ENCODE assay signal across 8 cellular contexts in the genomic region with DNA sequence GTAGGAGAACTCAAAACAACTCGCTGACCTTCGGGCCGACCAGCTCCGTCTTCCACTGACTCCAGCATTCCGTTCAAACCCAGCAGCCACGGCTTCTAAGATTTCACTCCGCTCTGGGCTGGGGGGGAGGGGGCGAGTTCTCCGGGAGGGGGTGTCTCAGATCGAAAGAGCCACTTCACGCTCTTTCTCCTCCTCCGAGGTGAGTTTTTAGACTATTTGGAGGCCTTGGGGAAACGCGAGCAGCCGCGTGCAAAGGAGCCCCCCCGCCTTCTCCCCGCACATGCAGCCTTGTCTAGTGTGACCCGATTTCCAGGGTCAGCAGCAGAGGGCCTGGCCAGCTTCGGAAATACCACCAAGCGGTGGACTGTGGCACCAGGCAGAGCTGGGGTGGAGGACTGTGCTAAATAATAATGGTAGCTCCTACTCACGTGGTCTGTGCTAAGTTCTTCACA.
A peak's percentile ranks its signal among the peaks of the same experiment; 100 is the strongest.
DNase-seq lines count a peak whose midpoint lies in the region; ATAC-seq and TF ChIP-seq lines count a peak whose summit lies in the region.

No MANE protein-coding gene starts in this region.

- no peaks in the 10 kb centered on the region for H3K36me3 Mint-ChIP-seq in CD4-positive, CD25-positive, alpha-beta regulatory T cell
- peaks cover 2% of the 10 kb centered on the region for H3K36me3 Mint-ChIP-seq in IgD-negative memory B cell

- H3K27ac Mint-ChIP-seq in CD4-positive, CD25-positive, alpha-beta regulatory T cell: peak overlapping the region; percentile 89 to 98 (median 96)
- H3K27ac Mint-ChIP-seq in IgD-negative memory B cell: peak overlapping the region; percentile 95 to 99 (median 99)

- H3K4me3 Mint-ChIP-seq in CD4-positive, CD25-positive, alpha-beta regulatory T cell: peak overlapping the region; percentile 88 to 96 (median 94)
- H3K4me3 Mint-ChIP-seq in IgD-negative memory B cell: peak overlapping the region; percentile 90 to 98 (median 97)

- peak overlapping the region; percentile 42 for H3K4me3 ChIP-seq in CD4-positive, CD25-positive, alpha-beta regulatory T cell (ENCODE audit: low read depth, low read length)
- H3K4me3 ChIP-seq in kidney epithelial cell (ENCODE audit: low read depth, low read length): peak overlapping the region; percentile 49

- ATAC-seq in CD4-positive, CD25-positive, alpha-beta regulatory T cell (ENCODE audit: low read depth in 2 of 2): no peak

- no peak for DNase-seq in CD4-positive, CD25-positive, alpha-beta regulatory T cell
- DNase-seq in kidney epithelial cell (ENCODE audit: low read depth) (no peak), superior temporal gyrus (ENCODE audit: extremely low spot score) (peak; percentile 7), putamen (ENCODE audit: low spot score) (no peak), NCI-H82 (lab: John Stamatoyannopoulos, UW) (no peak), GDM1 (lab: John Stamatoyannopoulos, UW) (no peak)

- no peaks in the 10 kb centered on the region for H3K27me3 ChIP-seq in CD4-positive, CD25-positive, alpha-beta regulatory T cell (ENCODE audit: control insufficient read depth, insufficient read depth, low read length)
- H3K27me3 ChIP-seq in kidney epithelial cell (ENCODE audit: control insufficient read depth, insufficient read depth, low read length): peaks cover 11% of the 10 kb centered on the region

- no peaks in the 10 kb centered on the region for H3K9me3 ChIP-seq in CD4-positive, CD25-positive, alpha-beta regulatory T cell (ENCODE audit: control insufficient read depth in 2 of 2, low read length in 2 of 2)

- H3K27ac ChIP-seq in CD4-positive, CD25-positive, alpha-beta regulatory T cell (ENCODE audit: insufficient read depth, low read length, poor library complexity, severe bottlenecking): peak overlapping the region; percentile 91
- H3K27ac ChIP-seq in angular gyrus (ENCODE audit: low read depth, low read length): peak overlapping the region; percentile 62

- H3K27me3 Mint-ChIP-seq in CD4-positive, CD25-positive, alpha-beta regulatory T cell: peaks cover 5% of the 10 kb centered on the region
- H3K27me3 Mint-ChIP-seq in IgD-negative memory B cell: peaks cover 16% of the 10 kb centered on the region

- peaks cover 6 to 35% (median 15%) of the 10 kb centered on the region in 4 donors for H3K4me1 Mint-ChIP-seq in CD4-positive, CD25-positive, alpha-beta regulatory T cell
- peaks cover 15 to 29% (median 18%) of the 10 kb centered on the region in 3 donors for H3K4me1 Mint-ChIP-seq in IgD-negative memory B cell

- H3K9me3 Mint-ChIP-seq in CD4-positive, CD25-positive, alpha-beta regulatory T cell: peaks cover 0 to 2% (median 0%) of the 10 kb centered on the region in 7 donors
- no peaks in the 10 kb centered on the region for H3K9me3 Mint-ChIP-seq in IgD-negative memory B cell

- H3K36me3 ChIP-seq in CD4-positive, CD25-positive, alpha-beta regulatory T cell (ENCODE audit: control insufficient read depth, insufficient read depth, low read length): no peaks in the 10 kb centered on the region
- H3K36me3 ChIP-seq in kidney epithelial cell (ENCODE audit: control insufficient read depth, insufficient read depth, low read length): no peaks in the 10 kb centered on the region

- no peak for TF ChIP-seq CTCF in kidney epithelial cell (IDR thresholded peaks at IDR 0.05; ENCODE audit: insufficient read depth, low read length, poor library complexity, severe bottlenecking)

- H3K4me1 ChIP-seq in CD4-positive, CD25-positive, alpha-beta regulatory T cell (ENCODE audit: control insufficient read depth, insufficient read depth, low read length, poor library complexity, severe bottlenecking): peaks cover 26% of the 10 kb centered on the region
